In genomic region chr19:11738746-11739620, GRCh38 we compare ENCODE assay signal across 8 cellular contexts. TPM values are rescaled to one million over a fixed set of nuclear protein-coding genes. Genes with fewer than 3 reads are reported as not detected.
DNase-seq lines count a peak whose midpoint lies in the region; ATAC-seq and TF ChIP-seq lines count a peak whose summit lies in the region.

TSS of gene ZNF823 (minus strand) at chr19:11738946. CDS start at chr19:11738819, 127 bp downstream.

- DNase-seq in GM13976 (ENCODE audit: low spot score): peak; percentile 96
- DNase-seq in NCI-H1436 (lab: John Stamatoyannopoulos, UW): peak; percentile 98
- DNase-seq in T-cell: peak; percentile 91 to 99 (median 95)
- DNase-seq in amniotic stem cell (lab: John Stamatoyannopoulos, UW): peak; percentile 99
- DNase-seq in left cardiac atrium: peak; percentile 99
- DNase-seq in posterior cingulate gyrus: peak; percentile 95 to 100 (median 98)
- peak; percentile 88 to 99 for DNase-seq in upper lobe of left lung

- H3K4me1 Mint-ChIP-seq in T-cell: peaks cover 26 to 28% (median 27%) of the 10 kb centered on the region in 3 donors

- peaks cover 0 to 5% of the 10 kb centered on the region in 2 donors for H3K27me3 Mint-ChIP-seq in T-cell

- CTCF ChIA-PET in T-cell (lab: Charles Lee): interaction anchor here in 1 of 2 donors (0.6 kb wide), 1 partner anchor 25 kb away, joined by 7 read pairs; no protein-coding TSS in a partner anchor

- in situ Hi-C loops in GM13976 (cut with MboI; ENCODE audit: low sequenced_read_pairs, unreplicated experiment): no loop called here

- POLR2A ChIA-PET in T-cell (lab: Charles Lee): no interaction called here

- TF ChIP-seq CTCF in GM13976 (IDR thresholded peaks at IDR 0.05; ENCODE audit: borderline replicate concordance, control extremely low read depth, extremely low read depth, insufficient read depth, missing control alignments): no peak
- no peak for TF ChIP-seq CTCF in upper lobe of left lung (IDR thresholded peaks at IDR 0.05)

- TF ChIP-seq POLR2A in upper lobe of left lung (IDR thresholded peaks at IDR 0.05): peak in 3 of 4 donors; percentile 8 to 87 (median 40)

- peaks cover 4% of the 10 kb centered on the region for H3K36me3 Mint-ChIP-seq in T-cell

- H3K27ac Mint-ChIP-seq in T-cell: peak within 1 kb of the TSS; percentile 90 to 92

- H3K9me3 Mint-ChIP-seq in T-cell: no peaks in the 10 kb centered on the region

- H3K36me3 ChIP-seq in upper lobe of left lung: no peaks in the 10 kb centered on the region

- intact Hi-C loops in left cardiac atrium (cut with DNase I): loop anchor here in 1 of 2 donors (5.0 kb wide), 1 partner anchor 42 kb away; no protein-coding TSS in a partner anchor
- intact Hi-C loops in posterior cingulate gyrus (cut with DNase I): loop anchor here (1.0 kb wide), 1 partner anchor 28 kb away; no protein-coding TSS in a partner anchor

- WGBS in upper lobe of left lung, 2 donors: 0 to 1% methylated on average over 3 to 19 of the region's 35 CpGs

- TF ChIP-seq EP300 in upper lobe of left lung (IDR thresholded peaks at IDR 0.05): no peak

- peak within 1 kb of the TSS; percentile 97 to 100 (median 99) for H3K4me3 Mint-ChIP-seq in T-cell

- no peaks in the 10 kb centered on the region for H3K27me3 ChIP-seq in upper lobe of left lung

- H3K9me3 ChIP-seq in upper lobe of left lung: no peaks in the 10 kb centered on the region

- peak within 1 kb of the TSS; percentile 92 to 94 (median 93) for H3K27ac ChIP-seq in upper lobe of left lung

- H3K4me3 ChIP-seq in upper lobe of left lung: peak within 1 kb of the TSS; percentile 91 to 98 (median 94)

- H3K4me1 ChIP-seq in upper lobe of left lung: peaks cover 16 to 25% (median 22%) of the 10 kb centered on the region in 4 donors

- ATAC-seq in HG02840 (IDR thresholded peaks at IDR 0.05; ENCODE audit: low FRiP score, unreplicated experiment) (peak; percentile 89), T-cell (replicated peaks in 1 of 4) (peak; percentile 99 to 100 (median 99)), left cardiac atrium (peak; percentile 99), upper lobe of left lung (ENCODE audit: low FRiP score in 2 of 2) (peak; percentile 99)

RNA-seq across cellular contexts. Expression of gene ZNF823, which starts in this region (rescaled TPM):
- total RNA-seq in T-cell: 1 to 10 TPM; 2.3 to 6.4 (median 4.8) TPM
- total RNA-seq in left cardiac atrium: 1 to 10 TPM; 3.5 to 4.5 TPM
- 10 to 100 TPM in 2 of 6 donors, 1 to 10 TPM in 4; 6.1 to 22.0 (median 7.7) TPM for total RNA-seq in upper lobe of left lung

Comparison
In these comparisons a context has a peak if more than half of its experiments do, and no peak if none do; other contexts are left out.
1. Peak in every context shown above with its lines: DNase-seq, ATAC-seq, H3K4me3 ChIP-seq and H3K27ac ChIP-seq.